Comparison of ENCODE assay signal across 20 cellular contexts in genomic region chr15:83288381-83288801, GRCh38. TPM values are rescaled to one million over a fixed set of nuclear protein-coding genes. Genes with fewer than 3 reads are reported as not detected.
DNase-seq lines count a peak whose midpoint lies in the region; TF ChIP-seq lines count a peak whose summit lies in the region.
"Had no signal": no experiment of that assay in that cellular context is flagged by ENCODE, and none has a peak within 500 bp of the region (broad histone marks: within the 10 kb centered on the region; RNA-seq: fewer than 3 reads in every experiment).

No MANE protein-coding gene starts in this region.

- H3K4me1 ChIP-seq in breast epithelium (peaks cover 0 to 4% of the 10 kb centered on the region in 2 donors), mesenchymal stem cell (ENCODE audit: control insufficient read depth, insufficient read depth, low read depth, low read length) (peaks cover 26% of the 10 kb centered on the region), right atrium auricular region (no peaks in the 10 kb centered on the region), adrenal gland (replicated peaks in 1 of 2) (peaks cover 0 to 8% of the 10 kb centered on the region in 2 donors)

- H3K79me1 ChIP-seq in mesenchymal stem cell (replicated peaks; ENCODE audit: low read length, poor library complexity, severe bottlenecking): peaks cover 4% of the 10 kb centered on the region

- DNase-seq in A172 (ENCODE audit: low spot score) (peak; percentile 28), LoVo (ENCODE audit: low spot score) (peak; percentile 47), breast epithelium (ENCODE audit: low spot score in 2 of 2) (peak in 1 of 2 donors; percentile 86), mesenchymal stem cell (no peak), GOT3 (lab: John Stamatoyannopoulos, UW) (no peak), right atrium auricular region (ENCODE audit: low spot score) (no peak), DMS53 treated with DMSO at 0.1 percent for 48 hours (lab: John Stamatoyannopoulos, UW; ENCODE audit: unreplicated experiment) (no peak), adrenal gland (no peak)
- DNase-seq: activated CD4-positive, alpha-beta T cell treated with anti-CD3 and anti-CD28 coated beads for 4 hours; activated naive CD8-positive, alpha-beta T cell treated with anti-CD3 and anti-CD28 coated beads, Interleukin-2, amount 50 U/mL, for 24 hours; activated T-cell treated with anti-CD3 and anti-CD28 coated beads, Interleukin-2, amount 50 U/mL, for 24 hours; cerebellar nuclear complex; KG1; naive thymus-derived CD4-positive, alpha-beta T cell; NCI-H146; NCI-H510A; stimulated activated CD4-positive, alpha-beta T cell treated with anti-CD3 and anti-CD28 coated beads, Interleukin-4, amount 100 ng/mL, for 1 hour; T-helper 2 cell had no signal

- peak overlapping the region in 1 of 2 experiments; percentile 32 for H3K23ac ChIP-seq in mesenchymal stem cell (ENCODE audit: low read length in 2 of 2)

- peak overlapping the region; percentile 82 for H4K8ac ChIP-seq in mesenchymal stem cell (ENCODE audit: low read length)

- H3K27ac ChIP-seq in breast epithelium (peak overlapping the region; percentile 40 to 58), mesenchymal stem cell (ENCODE audit: low read length, poor library complexity, severe bottlenecking) (peak overlapping the region; percentile 83), right atrium auricular region (no peak overlapping the region), adrenal gland (no peak overlapping the region)
- H3K27ac ChIP-seq: left lung, upper lobe of left lung had no signal

- no peak overlapping the region for H2BK120ac ChIP-seq in mesenchymal stem cell (ENCODE audit: low read depth, low read length)

- no peaks in the 10 kb centered on the region for H3K9me3 ChIP-seq in breast epithelium
- no peaks in the 10 kb centered on the region for H3K9me3 ChIP-seq in mesenchymal stem cell (ENCODE audit: control insufficient read depth, low read length)
- H3K9me3 ChIP-seq in right atrium auricular region: no peaks in the 10 kb centered on the region
- H3K9me3 ChIP-seq in adrenal gland (replicated peaks in 1 of 3): no peaks in the 10 kb centered on the region
- H3K9me3 ChIP-seq: left lung, upper lobe of left lung had no signal

- no peak overlapping the region for H3K4me2 ChIP-seq in mesenchymal stem cell (ENCODE audit: low read length, poor library complexity, severe bottlenecking)

- H2BK15ac ChIP-seq in mesenchymal stem cell (ENCODE audit: low read depth, poor library complexity, severe bottlenecking): peak overlapping the region; percentile 36

- H3K36me3 ChIP-seq in breast epithelium (no peaks in the 10 kb centered on the region), mesenchymal stem cell (ENCODE audit: control insufficient read depth in 1 of 2, insufficient read depth in 2 of 2, low read depth in 1 of 2, low read length in 2 of 2) (no peaks in the 10 kb centered on the region), right atrium auricular region (no peaks in the 10 kb centered on the region), adrenal gland (replicated peaks in 1 of 2) (no peaks in the 10 kb centered on the region)
- H3K36me3 ChIP-seq: left lung, upper lobe of left lung had no signal

- H2BK12ac ChIP-seq in mesenchymal stem cell (ENCODE audit: low read length in 2 of 2): peak overlapping the region in 1 of 2 experiments; percentile 54

- peak overlapping the region in 1 of 2 experiments; percentile 44 for H3K18ac ChIP-seq in mesenchymal stem cell (ENCODE audit: low read depth in 1 of 2, low read length in 2 of 2)

- peak overlapping the region; percentile 34 for H3K9ac ChIP-seq in mesenchymal stem cell (ENCODE audit: low read length)

- WGBS in mesenchymal stem cell: 62% methylated on average over 7 of the region's 7 CpGs
- WGBS in adrenal gland, 4 donors: 68 to 86% (median 70%) methylated on average over 3 to 7 of the region's 7 CpGs

- H2AFZ ChIP-seq in mesenchymal stem cell (ENCODE audit: low read depth, low read length): no peak overlapping the region

- TF ChIP-seq CTCF in breast epithelium (IDR thresholded peaks at IDR 0.05) (no peak), right atrium auricular region (IDR thresholded peaks at IDR 0.05) (no peak), adrenal gland (IDR thresholded peaks at IDR 0.05) (no peak)

- TF ChIP-seq POLR2A in breast epithelium (IDR thresholded peaks at IDR 0.05) (no peak), adrenal gland (IDR thresholded peaks at IDR 0.05) (no peak)

- intact Hi-C loops in breast epithelium (cut with DNase I; ENCODE audit: low total_unique reads) (no loop called here), adrenal gland (cut with DNase I) (no loop called here)

- peak overlapping the region; percentile 74 for H4K91ac ChIP-seq in mesenchymal stem cell (ENCODE audit: low read length)

- H3K4me3 ChIP-seq in breast epithelium (no peak overlapping the region), mesenchymal stem cell (ENCODE audit: insufficient read depth in 1 of 2, low read depth in 1 of 2, low read length in 2 of 2) (no peak overlapping the region), right atrium auricular region (no peak overlapping the region), adrenal gland (no peak overlapping the region)
- H3K4me3 ChIP-seq: left lung, upper lobe of left lung had no signal

- peak overlapping the region; percentile 35 to 47 for H3K4ac ChIP-seq in mesenchymal stem cell (ENCODE audit: low read depth in 1 of 2, low read length in 2 of 2)

- H2AK5ac ChIP-seq in mesenchymal stem cell (ENCODE audit: low read length, severe bottlenecking): peak overlapping the region; percentile 90

- H2BK5ac ChIP-seq in mesenchymal stem cell (ENCODE audit: low read depth, low read length, poor library complexity, severe bottlenecking): peak overlapping the region; percentile 8

- H3K27me3 ChIP-seq in breast epithelium (peaks cover 0 to 24% of the 10 kb centered on the region in 2 donors), mesenchymal stem cell (ENCODE audit: control insufficient read depth in 1 of 2, insufficient read depth in 1 of 2, low read length in 2 of 2) (no peaks in the 10 kb centered on the region), right atrium auricular region (peaks cover 6 to 7% of the 10 kb centered on the region in 2 donors), adrenal gland (peaks cover 24% of the 10 kb centered on the region)

- peak overlapping the region in 1 of 2 experiments; percentile 30 for H3K14ac ChIP-seq in mesenchymal stem cell (ENCODE audit: low read length in 2 of 2)

RNA-seq across cellular contexts. Expression of gene BNC1, which starts 3.9 kb away (rescaled TPM):
- 0.03 and 0.17 TPM in 2 replicates for total RNA-seq in A172 (2014; rRNA removed; shearing (Covaris generic))
- total RNA-seq in breast epithelium (10 to 100 TPM in 1 of 3 donors, 1 to 10 TPM in 1, under 1 TPM in 1; 0.48 to 10.7 (median 1.6) TPM), right atrium auricular region (10 to 100 TPM in 1 of 2 donors, 1 to 10 TPM in 1; 5.4 to 15.6 TPM), adrenal gland (under 1 TPM in 7 of 8 donors, not detected in 1; 0.07 to 0.55 (median 0.19) TPM)
- 2.7 TPM for polyA plus RNA-seq in mesenchymal stem cell (2013, experiment 1 of 2)
- polyA plus RNA-seq in mesenchymal stem cell (2013, experiment 2 of 2): 2.7 TPM
- under 1 TPM in 2 of 3 donors, not detected in 1; 0.03 to 0.08 TPM for polyA plus RNA-seq in adrenal gland
- total RNA-seq: naive thymus-derived CD4-positive, alpha-beta T cell had no signal
- polyA plus RNA-seq: naive thymus-derived CD4-positive, alpha-beta T cell had no signal

Comparison
In these comparisons a context has a peak if more than half of its experiments do, and no peak if none do; other contexts are left out.
1. DNase-seq: peak in A172 (single experiment) and LoVo (single experiment); none in mesenchymal stem cell (single experiment), GOT3 (single experiment), right atrium auricular region (single experiment), DMS53 treated with DMSO at 0.1 percent for 48 hours (single experiment) and adrenal gland (0 of 7).
2. H3K27ac ChIP-seq: peak in breast epithelium (2 of 2) and mesenchymal stem cell (single experiment); none in right atrium auricular region (0 of 2) and adrenal gland (0 of 5).